ENCODE assay signal across 8 cellular contexts in genomic region chr17:18225562-18226283, GRCh38. TPM values are rescaled to one million over a fixed set of nuclear protein-coding genes. Genes with fewer than 3 reads are reported as not detected.
DNase-seq lines count a peak whose midpoint lies in the region; TF ChIP-seq lines count a peak whose summit lies in the region.

TSS of gene LLGL1 (plus strand) at chr17:18225635. CDS start at chr17:18225683, 48 bp downstream.

- H3K36me3 ChIP-seq in adipocyte (ENCODE audit: control insufficient read depth, insufficient read depth, low read length, severe bottlenecking), result no peaks in the 10 kb centered on the region
- H3K36me3 ChIP-seq in spleen, result no peaks in the 10 kb centered on the region

- TF ChIP-seq RAD21 in Ishikawa (IDR thresholded peaks at IDR 0.05; ENCODE audit: low read depth), result no peak

- TF ChIP-seq POLR2A in spleen (IDR thresholded peaks at IDR 0.05), result no peak

- no peaks in the 10 kb centered on the region for H3K9me3 Mint-ChIP-seq in immature natural killer cell

- H3K27me3 ChIP-seq in adipocyte (replicated peaks; ENCODE audit: control insufficient read depth, insufficient read depth, low read length) (no peaks in the 10 kb centered on the region), spleen (replicated peaks in 1 of 7) (no peaks in the 10 kb centered on the region)

- H3K27ac Mint-ChIP-seq in immature natural killer cell, result peak within 1 kb of the TSS; percentile 96 to 99 (median 98)

- H3K4me3 ChIP-seq in AG10803 (ENCODE audit: low read length) (peak within 1 kb of the TSS; percentile 90), adipocyte (ENCODE audit: low read length) (peak within 1 kb of the TSS; percentile 98), spleen (peak within 1 kb of the TSS; percentile 31 to 82 (median 55))

- peak within 1 kb of the TSS; percentile 97 for H3K9ac ChIP-seq in adipocyte (ENCODE audit: low read length)

- no peaks in the 10 kb centered on the region for H3K36me3 Mint-ChIP-seq in immature natural killer cell

- H3K4me1 ChIP-seq in adipocyte (ENCODE audit: control insufficient read depth, insufficient read depth, low read length) (peaks cover 30% of the 10 kb centered on the region), spleen (peaks cover 3 to 42% (median 20%) of the 10 kb centered on the region in 6 donors)

- H3K27me3 Mint-ChIP-seq in immature natural killer cell (ENCODE audit: low read depth in 3 of 3), result no peaks in the 10 kb centered on the region

- peak within 1 kb of the TSS; percentile 96 to 100 (median 98) for H3K4me3 Mint-ChIP-seq in immature natural killer cell

- H3K4me1 Mint-ChIP-seq in immature natural killer cell, result peaks cover 27 to 30% of the 10 kb centered on the region in 2 donors

- peak within 1 kb of the TSS in 6 of 8 donors; percentile 9 to 86 (median 59) for H3K27ac ChIP-seq in spleen

- intact Hi-C loops in spleen (cut with DNase I; ENCODE audit: low total_unique reads), result no loop called here

- TF ChIP-seq CTCF in AG10803 (conservative IDR thresholded peaks at IDR 0.05; ENCODE audit: low read length), result no peak
- peak in 1 of 11 experiments; percentile 12 for TF ChIP-seq CTCF in spleen (IDR thresholded peaks at IDR 0.05 in 8 of 11, conservative IDR thresholded peaks at IDR 0.05 in 3 of 11)

- H3K9me3 ChIP-seq in adipocyte (ENCODE audit: control insufficient read depth, low read length) (no peaks in the 10 kb centered on the region), spleen (no peaks in the 10 kb centered on the region)

- 0 to 1% (median 1%) methylated on average over 16 to 76 of the region's 76 CpGs for WGBS in spleen, 5 donors

- TF ChIP-seq EP300 in Ishikawa (IDR thresholded peaks at IDR 0.05; ENCODE audit: borderline replicate concordance), result no peak

- DNase-seq in AG10803 (ENCODE audit: low read depth), result no peak
- DNase-seq in GM19238 (ENCODE audit: insufficient read length, low spot score), result peak; percentile 38
- peak; percentile 74 for DNase-seq in adipocyte (ENCODE audit: low read depth)
- DNase-seq in immature natural killer cell, result peak in 1 of 3 donors; percentile 18
- no peak for DNase-seq in spleen
- DNase-seq in NCI-H187 treated with DMSO at 0.1 percent for 48 hours (lab: John Stamatoyannopoulos, UW), result no peak
- no peak for DNase-seq in NCI-H1105 treated with DMSO at 0.1 percent for 48 hours (lab: John Stamatoyannopoulos, UW)

TF ChIP-seq in Ishikawa, 13 proteins besides CTCF, POLR2A, EP300 and RAD21:
- TF ChIP-seq EGR1 (IDR thresholded peaks at IDR 0.05), result no peak
- peak; percentile 35; the same call in 1 of the 2 replicates for TF ChIP-seq TAF1 (IDR thresholded peaks at IDR 0.05; ENCODE audit: low read depth)

RNA-seq across cellular contexts. Expression of gene LLGL1, which starts in this region (rescaled TPM):
- 1 to 10 TPM in 2 of 3 donors, not detected in 1; 2.0 to 3.1 TPM for polyA plus RNA-seq in immature natural killer cell
- total RNA-seq in spleen, result 10 to 100 TPM; 10.7 to 23.4 (median 18.4) TPM
- polyA plus RNA-seq in spleen, result 10 to 100 TPM in 1 of 3 donors, 1 to 10 TPM in 2; 2.9 to 11.2 (median 3.4) TPM

Comparison
In these comparisons a context has a peak if more than half of its experiments do, and no peak if none do; other contexts are left out.
1. DNase-seq: peak in GM19238 (single experiment) and adipocyte (single experiment); none in AG10803 (single experiment), spleen (single experiment), NCI-H187 treated with DMSO at 0.1 percent for 48 hours (single experiment) and NCI-H1105 treated with DMSO at 0.1 percent for 48 hours (single experiment).
2. Peak in every context shown above with its lines, with median percentiles within 50 percentile points of each other: H3K4me3 ChIP-seq.